In the genomic region with DNA sequence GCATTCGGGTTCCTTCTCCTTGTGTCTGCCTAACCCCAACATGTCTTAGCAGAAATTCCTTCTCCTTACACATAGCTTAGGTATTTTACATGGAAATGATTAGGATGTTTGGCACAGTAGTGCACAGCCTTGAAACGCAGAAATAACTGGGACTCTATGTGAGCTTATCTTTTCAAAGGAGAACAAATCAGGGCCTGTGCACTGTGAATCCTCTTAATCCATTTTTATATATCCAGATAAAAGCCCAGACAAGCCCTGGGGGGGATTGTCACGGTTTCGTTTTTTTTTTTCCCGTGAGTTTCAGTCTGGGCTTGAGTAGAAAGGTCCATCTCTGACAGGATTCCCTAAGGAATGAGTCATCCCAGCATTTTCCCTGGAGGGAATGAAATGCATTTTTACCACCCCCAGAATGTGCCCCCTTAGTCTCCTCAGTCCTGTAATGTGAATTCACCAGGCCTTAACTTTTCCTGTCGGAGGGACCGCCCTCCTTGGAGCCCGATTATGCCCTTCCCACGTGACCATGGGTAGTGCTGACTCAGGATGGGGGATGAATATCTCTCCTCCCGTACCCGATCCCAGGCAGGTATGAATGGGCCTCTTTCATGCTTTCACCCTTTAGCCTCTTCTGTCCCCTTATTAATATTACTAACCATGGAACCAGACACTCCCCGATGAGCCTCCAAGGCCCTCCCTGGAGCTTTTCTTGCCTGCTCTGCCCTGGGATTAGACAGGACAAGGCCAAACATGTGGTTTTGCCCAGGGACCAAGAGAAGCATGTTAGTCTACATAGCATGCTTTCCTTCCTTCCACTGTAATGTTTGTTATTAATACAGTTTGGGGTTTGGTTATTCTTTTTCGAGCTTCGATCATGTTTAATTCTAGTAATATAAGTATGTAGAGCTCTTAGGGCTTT, we compare ENCODE assay signal across 9 cellular contexts. TPM values are rescaled to one million over a fixed set of nuclear protein-coding genes. Genes with fewer than 3 reads are reported as not detected.
DNase-seq lines count a peak whose midpoint lies in the region; ATAC-seq lines count a peak whose summit lies in the region.
"Had no signal": no experiment of that assay in that cellular context is flagged by ENCODE, and none has a peak within 500 bp of the region (broad histone marks: within the 10 kb centered on the region; RNA-seq: fewer than 3 reads in every experiment).

No MANE protein-coding gene starts in this region.

- no peak overlapping the region for H3K4me3 ChIP-seq in endocrine pancreas (ENCODE audit: control insufficient read depth, insufficient read depth, low read length)

- H3K27me3 Mint-ChIP-seq in activated naive CD8-positive, alpha-beta T cell treated with anti-CD3 and anti-CD28 coated beads for 36 hours: peaks cover 7% of the 10 kb centered on the region

- H3K36me3 Mint-ChIP-seq in activated naive CD8-positive, alpha-beta T cell treated with anti-CD3 and anti-CD28 coated beads for 36 hours: no peaks in the 10 kb centered on the region

- intact Hi-C loops in Right ventricle myocardium inferior (cut with DNase I) (loop anchor here (2.0 kb wide), 1 partner anchor 16 kb away; no protein-coding TSS in a partner anchor), cardiac septum (cut with DNase I) (no loop called here)

- no peak for DNase-seq in Right ventricle myocardium inferior (ENCODE audit: missing footprints)
- no peak for DNase-seq in cardiac septum (ENCODE audit: low spot score)
- DNase-seq in midbrain (lab: John Stamatoyannopoulos, UW): peak; percentile 37
- no peak for DNase-seq in activated naive CD8-positive, alpha-beta T cell treated with anti-CD3 and anti-CD28 coated beads for 36 hours
- DNase-seq in ecto neural progenitor cell (ENCODE audit: low spot score): no peak
- DNase-seq in stimulated activated CD4-positive, alpha-beta T cell treated with anti-CD3 and anti-CD28 coated beads, Interleukin-2, amount 100 ng/mL, for 48 hours: no peak

- H3K36me3 ChIP-seq in endocrine pancreas (ENCODE audit: control insufficient read depth, insufficient read depth, low read length): peaks cover 4% of the 10 kb centered on the region

- H3K9me3 ChIP-seq in endocrine pancreas (ENCODE audit: control insufficient read depth, low read length): no peaks in the 10 kb centered on the region

- H3K27ac Mint-ChIP-seq in activated naive CD8-positive, alpha-beta T cell treated with anti-CD3 and anti-CD28 coated beads for 36 hours: no peak overlapping the region
- H3K27ac Mint-ChIP-seq: B cell had no signal

- H3K9ac ChIP-seq in endocrine pancreas (ENCODE audit: control insufficient read depth, insufficient read depth, low read length): peak overlapping the region; percentile 65

- H3K27me3 ChIP-seq in endocrine pancreas (ENCODE audit: control insufficient read depth, insufficient read depth, low read length): no peaks in the 10 kb centered on the region

- peaks cover 2% of the 10 kb centered on the region for H3K4me1 Mint-ChIP-seq in activated naive CD8-positive, alpha-beta T cell treated with anti-CD3 and anti-CD28 coated beads for 36 hours
- H3K4me1 Mint-ChIP-seq: B cell had no signal

- H3K4me1 ChIP-seq in endocrine pancreas (ENCODE audit: control insufficient read depth, insufficient read depth, low read length): peaks cover 15% of the 10 kb centered on the region

- ATAC-seq in Right ventricle myocardium inferior (peak; percentile 66), GM21367 (IDR thresholded peaks at IDR 0.05; ENCODE audit: unreplicated experiment) (no peak)

- no peak overlapping the region for H3K4me3 Mint-ChIP-seq in activated naive CD8-positive, alpha-beta T cell treated with anti-CD3 and anti-CD28 coated beads for 36 hours
- H3K4me3 Mint-ChIP-seq: B cell had no signal

- H3K9me3 Mint-ChIP-seq in activated naive CD8-positive, alpha-beta T cell treated with anti-CD3 and anti-CD28 coated beads for 36 hours: no peaks in the 10 kb centered on the region

RNA-seq across cellular contexts. Expression of gene NAA20, which starts 23.9 kb away (rescaled TPM):
- total RNA-seq in Right ventricle myocardium inferior: 58.4 TPM
- 63.4 TPM for total RNA-seq in cardiac septum
- 100 to 1,000 TPM; 116 to 118 TPM for total RNA-seq in activated naive CD8-positive, alpha-beta T cell treated with anti-CD3 and anti-CD28 coated beads for 36 hours

RNA-seq across cellular contexts. Expression of gene CRNKL1, which starts 59.0 kb away (rescaled TPM):
- total RNA-seq in Right ventricle myocardium inferior: 16.5 TPM
- total RNA-seq in cardiac septum: 18.5 TPM
- total RNA-seq in activated naive CD8-positive, alpha-beta T cell treated with anti-CD3 and anti-CD28 coated beads for 36 hours: 10 to 100 TPM; 26.7 to 28.8 TPM

RNA-seq across cellular contexts. Expression of gene CFAP61, which starts 59.1 kb away (rescaled TPM):
- total RNA-seq in Right ventricle myocardium inferior (27.4 TPM), cardiac septum (73.4 TPM)
- not detected for total RNA-seq in activated naive CD8-positive, alpha-beta T cell treated with anti-CD3 and anti-CD28 coated beads for 36 hours
- total RNA-seq: B cell had no signal

Comparison
In these comparisons a context has a peak if more than half of its experiments do, and no peak if none do; other contexts are left out.
1. RNA of gene CFAP61, which starts 59.1 kb away (total RNA-seq): 73.4 TPM in cardiac septum (single experiment) and 27.4 TPM in Right ventricle myocardium inferior (single experiment); not detected in activated naive CD8-positive, alpha-beta T cell treated with anti-CD3 and anti-CD28 coated beads for 36 hours; every median in the first group is over 10 times any median in the second.